20 cellular contexts compared by ENCODE assay signal in genomic region chr11:32082346-32082986, GRCh38.
"Had no signal": no experiment of that assay in that cellular context is flagged by ENCODE, and none has a peak within 500 bp of the region (broad histone marks: within the 10 kb centered on the region; RNA-seq: fewer than 3 reads in every experiment).

No MANE protein-coding gene starts in this region.

- DNase-seq: colonic mucosa; dermis blood vessel endothelial cell; endodermal cell; foreskin melanocyte; heart left ventricle; hippocampal formation; left colon; left ventricle myocardium superior; naive thymus-derived CD8-positive, alpha-beta T cell; ovary; sigmoid colon; stimulated activated CD4-positive, alpha-beta T cell treated with anti-CD3 and anti-CD28 coated beads, Interleukin-2, amount 100 ng/mL, for 24 hours; stimulated activated CD4-positive, alpha-beta T cell treated with anti-CD3 and anti-CD28 coated beads, Interleukin-4, amount 100 ng/mL, for 4 hours; stimulated activated naive B cell treated with anti-CD40 and anti-IgM and Interleukin-4, amounts not matched to agents 10 μg/mL and 1 μg/mL and 100 μg/mL, for 72 hours; stimulated activated naive CD8-positive, alpha-beta T cell treated with anti-CD3 and anti-CD28 coated beads, Interleukin-15, amount 100 ng/mL, for 72 hours; testis; transverse colon had no signal

- H3K36me3 ChIP-seq: colonic mucosa, heart left ventricle, ovary, right atrium auricular region, sigmoid colon, transverse colon had no signal

- H3K9me3 ChIP-seq: colonic mucosa, heart left ventricle, ovary, right atrium auricular region, sigmoid colon, testis, transverse colon had no signal

- H3K27ac ChIP-seq: colonic mucosa, heart left ventricle, ovary, right atrium auricular region, sigmoid colon, skin epidermis, testis, transverse colon had no signal

- H3K4me1 ChIP-seq: colonic mucosa, sigmoid colon, testis, transverse colon had no signal

- H3K9me3 Mint-ChIP-seq: endodermal cell; naive thymus-derived CD8-positive, alpha-beta T cell; stimulated activated naive B cell treated with anti-CD40 and anti-IgM and Interleukin-4, amounts not matched to agents 10 μg/mL and 1 μg/mL and 100 μg/mL, for 72 hours had no signal

- ATAC-seq: heart left ventricle; left colon; left ventricle myocardium superior; naive thymus-derived CD8-positive, alpha-beta T cell; stimulated activated naive B cell treated with anti-CD40 and anti-IgM and Interleukin-4, amounts not matched to agents 10 μg/mL and 1 μg/mL and 100 μg/mL, for 72 hours; stimulated activated naive CD8-positive, alpha-beta T cell treated with anti-CD3 and anti-CD28 coated beads, Interleukin-15, amount 100 ng/mL, for 72 hours had no signal

- H3K4me1 Mint-ChIP-seq: naive thymus-derived CD8-positive, alpha-beta T cell had no signal

- H3K27ac Mint-ChIP-seq: endodermal cell; stimulated activated naive B cell treated with anti-CD40 and anti-IgM and Interleukin-4, amounts not matched to agents 10 μg/mL and 1 μg/mL and 100 μg/mL, for 72 hours; stimulated activated naive CD8-positive, alpha-beta T cell treated with anti-CD3 and anti-CD28 coated beads, Interleukin-15, amount 100 ng/mL, for 72 hours had no signal

- H3K36me3 Mint-ChIP-seq: naive thymus-derived CD8-positive, alpha-beta T cell had no signal

- H3K27me3 ChIP-seq: colonic mucosa, heart left ventricle, ovary, right atrium auricular region, sigmoid colon, testis, transverse colon had no signal

- H3K4me3 ChIP-seq: colonic mucosa, heart left ventricle, lung, ovary, right atrium auricular region, sigmoid colon, skin epidermis, testis, transverse colon had no signal

- H3K4me3 Mint-ChIP-seq: endodermal cell; naive thymus-derived CD8-positive, alpha-beta T cell; stimulated activated naive B cell treated with anti-CD40 and anti-IgM and Interleukin-4, amounts not matched to agents 10 μg/mL and 1 μg/mL and 100 μg/mL, for 72 hours; stimulated activated naive CD8-positive, alpha-beta T cell treated with anti-CD3 and anti-CD28 coated beads, Interleukin-15, amount 100 ng/mL, for 72 hours had no signal
